Comparison of ENCODE assay signal across 8 cellular contexts in genomic region chr18:35345460-35345921, GRCh38. TPM values are rescaled to one million over a fixed set of nuclear protein-coding genes. Genes with fewer than 3 reads are reported as not detected.
DNase-seq lines count a peak whose midpoint lies in the region; ATAC-seq, FAIRE-seq and TF ChIP-seq lines count a peak whose summit lies in the region.

No MANE protein-coding gene starts in this region.

- no peak for TF ChIP-seq CTCF in astrocyte of the cerebellum (IDR thresholded peaks at IDR 0.05; ENCODE audit: low read depth, low read length, missing control alignments)
- no peak for TF ChIP-seq CTCF in right lobe of liver (IDR thresholded peaks at IDR 0.05)
- no peak for TF ChIP-seq CTCF in tibial artery (IDR thresholded peaks at IDR 0.05)

- DNase-seq in GM18507 (ENCODE audit: extremely low spot score, insufficient read length, low read depth) (no peak), astrocyte of the cerebellum (ENCODE audit: low read depth) (peak; percentile 3), right lobe of liver (peak in 1 of 3 donors; percentile 55), tibial artery (no peak), T1000 (lab: John Stamatoyannopoulos, UW) (no peak), D341Med (ENCODE audit: low spot score) (no peak), ecto neural progenitor cell (ENCODE audit: low spot score) (no peak)

- no peaks in the 10 kb centered on the region for H3K9me3 ChIP-seq in right lobe of liver
- no peaks in the 10 kb centered on the region for H3K9me3 ChIP-seq in tibial artery

- no peak for TF ChIP-seq RAD21 in Ishikawa (IDR thresholded peaks at IDR 0.05; ENCODE audit: low read depth)

- no peak overlapping the region for H3K4me3 ChIP-seq in astrocyte of the cerebellum (ENCODE audit: low read depth, low read length)
- peak overlapping the region in 2 of 3 donors; percentile 79 to 88 for H3K4me3 ChIP-seq in right lobe of liver
- H3K4me3 ChIP-seq in tibial artery, result no peak overlapping the region

- peak; percentile 52 to 68 (median 64) for ATAC-seq in right lobe of liver

- intact Hi-C loops in right lobe of liver (cut with DNase I) (loop anchor here in 1 of 2 donors (10.0 kb wide), 1 partner anchor 101 kb away; the partner anchor contains the start of gene ZNF397), tibial artery (cut with DNase I; ENCODE audit: low total_unique reads) (loop anchor here (2.0 kb wide), 1 partner anchor 105 kb away; the partner anchor contains the start of gene ZNF397)

- H3K4me1 ChIP-seq in right lobe of liver (peaks cover 0 to 17% (median 0%) of the 10 kb centered on the region in 4 donors), tibial artery (peaks cover 0 to 42% (median 27%) of the 10 kb centered on the region in 4 donors)

- in situ Hi-C loops in astrocyte of the cerebellum (cut with HindIII; ENCODE audit: low sequenced_read_pairs), result no loop called here

- H3K27me3 ChIP-seq in right lobe of liver, result no peaks in the 10 kb centered on the region
- no peaks in the 10 kb centered on the region for H3K27me3 ChIP-seq in tibial artery

- H3K27ac ChIP-seq in right lobe of liver (peak overlapping the region; percentile 98 to 99 (median 98)), tibial artery (peak overlapping the region; percentile 99 to 100)

- peak; percentile 48 for FAIRE-seq in GM18507 (lab: Jason Lieb, UNC)

- 18% methylated on average over 6 of the region's 6 CpGs for WGBS in right lobe of liver (ENCODE audit: insufficient coverage, low coverage, low lambda C conversion rate, missing lambda C conversion rate)

- no peak for TF ChIP-seq POLR2A in right lobe of liver (IDR thresholded peaks at IDR 0.05)

- H3K36me3 ChIP-seq in right lobe of liver, result no peaks in the 10 kb centered on the region
- H3K36me3 ChIP-seq in tibial artery, result peaks cover 0 to 1% (median under 1%) of the 10 kb centered on the region in 3 donors

- TF ChIP-seq EP300 in Ishikawa (IDR thresholded peaks at IDR 0.05; ENCODE audit: borderline replicate concordance), result no peak

TF ChIP-seq in Ishikawa, 13 proteins besides CTCF, POLR2A, EP300 and RAD21:
- TF ChIP-seq REST (IDR thresholded peaks at IDR 0.05; ENCODE audit: low read depth), result no peak
- no peak for TF ChIP-seq TEAD4 (IDR thresholded peaks at IDR 0.05)
- no peak for TF ChIP-seq CEBPB (IDR thresholded peaks at IDR 0.05)
- TF ChIP-seq USF1 (IDR thresholded peaks at IDR 0.05), result 0 out of 2 replicates have a peak, but pooled peaks have one; percentile 9
- TF ChIP-seq FOXM1 (IDR thresholded peaks at IDR 0.05; ENCODE audit: borderline replicate concordance, low read depth), result no peak
- TF ChIP-seq TCF12 (IDR thresholded peaks at IDR 0.05; ENCODE audit: low read depth), result no peak
- no peak for TF ChIP-seq ZBTB7A (IDR thresholded peaks at IDR 0.05; ENCODE audit: low read depth)
TF ChIP-seq in Ishikawa: peak in this region for 1.

RNA-seq across cellular contexts. Expression of gene ZNF24, which starts 1.3 kb away (rescaled TPM):
- total RNA-seq in right lobe of liver, result 10 to 100 TPM; 17.7 to 31.5 (median 25.5) TPM

RNA-seq across cellular contexts. Expression of gene ZNF396, which starts 31.6 kb away (rescaled TPM):
- 1 to 10 TPM in 4 of 6 experiments, under 1 TPM in 2; 0.62 to 1.9 (median 1.5) TPM for total RNA-seq in right lobe of liver

RNA-seq across cellular contexts. Expression of gene ZSCAN30, which starts 55.5 kb away (rescaled TPM):
- 1 to 10 TPM; 4.3 to 6.0 (median 5.0) TPM for total RNA-seq in right lobe of liver

Comparison
In these comparisons a context has a peak if more than half of its experiments do, and no peak if none do; other contexts are left out.
1. H3K4me3 ChIP-seq: peak in right lobe of liver (2 of 3); none in astrocyte of the cerebellum (single experiment) and tibial artery (0 of 2).